In genomic region chr19:58002384-58003152, GRCh38 we compare ENCODE assay signal across 1 cellular context.
A peak's percentile ranks its signal among the peaks of the same experiment; 100 is the strongest.
TF ChIP-seq lines count a peak whose summit lies in the region.

Gene ZNF606, minus strand, starts transcription at chr19:58002820. Its CDS starts 1,501 bp downstream, at chr19:58001319.

TF ChIP-seq in HepG2, 621 proteins besides CTCF, POLR2A, EP300 and RAD21 (continued from another document and continues in another):
- TF ChIP-seq ZBTB40 (IDR thresholded peaks at IDR 0.05) (no peak), ZBTB40 (CRISPR knock-in tag; IDR thresholded peaks at IDR 0.05) (peak; percentile 71; the same call in 1 of the 2 replicates), PRPF4 (IDR thresholded peaks at IDR 0.05; ENCODE audit: low read depth, low read length, poor library complexity, severe bottlenecking) (no peak), ZNF142 (CRISPR knock-in tag; IDR thresholded peaks at IDR 0.05) (peak; percentile 37; the same call in 1 of the 2 replicates), NAIF1 (CRISPR knock-in tag; IDR thresholded peaks at IDR 0.05; ENCODE audit: borderline replicate concordance) (no peak; the same call in 1 of the 2 replicates), STAT5B (CRISPR knock-in tag; IDR thresholded peaks at IDR 0.05) (no peak), ZNF792 (CRISPR knock-in tag; IDR thresholded peaks at IDR 0.05) (no peak; the same call in none of the 2 replicates), TEAD2 (CRISPR knock-in tag; IDR thresholded peaks at IDR 0.05) (no peak), BCL6 (CRISPR knock-in tag; IDR thresholded peaks at IDR 0.05) (no peak), POLR2AphosphoS2 (IDR thresholded peaks at IDR 0.05; ENCODE audit: low read depth, low read length) (no peak), RORA (CRISPR knock-in tag; IDR thresholded peaks at IDR 0.05) (no peak), SPEN (CRISPR knock-in tag; IDR thresholded peaks at IDR 0.05; ENCODE audit: low read depth) (peak; percentile 97), ZXDC (CRISPR knock-in tag; IDR thresholded peaks at IDR 0.05) (peak; percentile 56; the same call in 1 of the 2 replicates), TBL1XR1 (IDR thresholded peaks at IDR 0.05; ENCODE audit: borderline replicate concordance, low read length, partially characterized antibody) (no peak), JDP2 (CRISPR knock-in tag; IDR thresholded peaks at IDR 0.05; ENCODE audit: borderline replicate concordance) (no peak; the same call in 1 of the 2 replicates), ARID5B (CRISPR knock-in tag; IDR thresholded peaks at IDR 0.05) (peak; percentile 63), TBX2 (CRISPR knock-in tag; IDR thresholded peaks at IDR 0.05; ENCODE audit: borderline replicate concordance) (peak; percentile 73), ZBTB37 (CRISPR knock-in tag; IDR thresholded peaks at IDR 0.05) (no peak), MTF1 (CRISPR knock-in tag; IDR thresholded peaks at IDR 0.05) (no peak), ZNF746 (CRISPR knock-in tag; IDR thresholded peaks at IDR 0.05) (peak; percentile 18; the same call in 1 of the 2 replicates), BRCA1 (CRISPR knock-in tag; IDR thresholded peaks at IDR 0.05) (peak; percentile 84; the same call in 1 of the 2 replicates), MED1 (CRISPR knock-in tag; IDR thresholded peaks at IDR 0.05) (no peak; the same call in 1 of the 2 replicates), FOXA1 (IDR thresholded peaks at IDR 0.05) (no peak), FOXA1 (CRISPR knock-in tag; IDR thresholded peaks at IDR 0.05) (no peak), CSRNP1 (CRISPR knock-in tag; IDR thresholded peaks at IDR 0.05) (peak; percentile 70; the same call in 1 of the 2 replicates), ATF4 (CRISPR knock-in tag; IDR thresholded peaks at IDR 0.05) (no peak)
